ENCODE assay signal across 8 cellular contexts in genomic region chr20:59006864-59007757, GRCh38. TPM values are rescaled to one million over a fixed set of nuclear protein-coding genes. Genes with fewer than 3 reads are reported as not detected.
A peak's percentile ranks its signal among the peaks of the same experiment; 100 is the strongest.
DNase-seq lines count a peak whose midpoint lies in the region; ATAC-seq and TF ChIP-seq lines count a peak whose summit lies in the region.

Gene CTSZ, minus strand, starts transcription at chr20:59007254. Its CDS starts 126 bp downstream, at chr20:59007128.

- H3K27me3 ChIP-seq in dorsolateral prefrontal cortex, result no peaks in the 10 kb centered on the region

- peak within 1 kb of the TSS in 54 of 59 donors; percentile 6 to 92 (median 80) for H3K27ac ChIP-seq in dorsolateral prefrontal cortex

- no peak for TF ChIP-seq CTCF in GM12865 (IDR thresholded peaks at IDR 0.05; ENCODE audit: insufficient read depth, low read depth, low read length, missing control alignments)
- TF ChIP-seq CTCF in dorsolateral prefrontal cortex (IDR thresholded peaks at IDR 0.05 in 54 of 56, conservative IDR thresholded peaks at IDR 0.05 in 2 of 56; ENCODE audit: low read depth in 1 of 56, partially characterized antibody in 56 of 56), result no peak
- no peak for TF ChIP-seq CTCF in lower leg skin (IDR thresholded peaks at IDR 0.05)

- H3K4me3 ChIP-seq in GM12865 (ENCODE audit: low read depth, low read length) (peak within 1 kb of the TSS; percentile 82), dorsolateral prefrontal cortex (peak within 1 kb of the TSS; percentile 29 to 79 (median 68)), lower leg skin (ENCODE audit: low read depth, poor library complexity, severe bottlenecking) (peak within 1 kb of the TSS; percentile 44)

- peak; percentile 80 for DNase-seq in GM12865 (ENCODE audit: low read depth)
- DNase-seq in activated CD4-positive, CD25-positive, alpha-beta regulatory T cell treated with anti-CD3 and anti-CD28 coated beads, Interleukin-2, amount 50 U/mL, for 72 hours, result peak; percentile 66
- peak in 3 of 10 donors; percentile 11 to 50 (median 29) for DNase-seq in dorsolateral prefrontal cortex
- DNase-seq in lower leg skin (ENCODE audit: low spot score in 2 of 2), result peak in 1 of 2 donors; percentile 90
- peak in 5 of 6 experiments; percentile 11 to 23 (median 19) for DNase-seq in stimulated activated naive CD4-positive, alpha-beta T cell (lab: John Stamatoyannopoulos, UW)
- no peak for DNase-seq in H4 (ENCODE audit: low spot score)
- no peak for DNase-seq in NCI-H510A treated with DMSO at 0.1 percent for 48 hours (lab: John Stamatoyannopoulos, UW)

- ATAC-seq in HG03432 (IDR thresholded peaks at IDR 0.05; ENCODE audit: unreplicated experiment), result peak; percentile 24

- intact Hi-C loops in dorsolateral prefrontal cortex (cut with DNase I), result no loop called here
- intact Hi-C loops in lower leg skin (cut with DNase I; ENCODE audit: low total_unique reads), result no loop called here

- TF ChIP-seq POLR2A in lower leg skin (IDR thresholded peaks at IDR 0.05), result no peak

- 15 to 56% methylated on average over 5 to 34 of the region's 86 CpGs for WGBS in lower leg skin, 2 donors

RNA-seq across cellular contexts. Expression of gene CTSZ, which starts in this region (rescaled TPM):
- total RNA-seq in dorsolateral prefrontal cortex, result 10 to 100 TPM; 33.6 to 99.6 (median 49.4) TPM
- total RNA-seq in lower leg skin, result 10 to 100 TPM; 30.1 to 64.1 (median 40.0) TPM
- total RNA-seq in H4 (2014; rRNA removed; shearing (Covaris generic)), result 0.17 and 0.18 TPM in 2 replicates

Comparison
In these comparisons a context has a peak if more than half of its experiments do, and no peak if none do; other contexts are left out.
1. RNA of gene CTSZ (total RNA-seq): 33.6 to 99.6 TPM in dorsolateral prefrontal cortex and 30.1 to 64.1 TPM in lower leg skin; 0.17 to 0.18 TPM in H4; every median in the first group is over 10 times any median in the second.
2. DNase-seq: peak in GM12865 (single experiment), activated CD4-positive, CD25-positive, alpha-beta regulatory T cell treated with anti-CD3 and anti-CD28 coated beads, Interleukin-2, amount 50 U/mL, for 72 hours (single experiment) and stimulated activated naive CD4-positive, alpha-beta T cell (5 of 6); none in H4 (single experiment) and NCI-H510A treated with DMSO at 0.1 percent for 48 hours (single experiment).
3. Peak in every context shown above with its lines, with median percentiles within 50 percentile points of each other: H3K4me3 ChIP-seq.